ENCODE assay signal across 12 cellular contexts in the genomic region with DNA sequence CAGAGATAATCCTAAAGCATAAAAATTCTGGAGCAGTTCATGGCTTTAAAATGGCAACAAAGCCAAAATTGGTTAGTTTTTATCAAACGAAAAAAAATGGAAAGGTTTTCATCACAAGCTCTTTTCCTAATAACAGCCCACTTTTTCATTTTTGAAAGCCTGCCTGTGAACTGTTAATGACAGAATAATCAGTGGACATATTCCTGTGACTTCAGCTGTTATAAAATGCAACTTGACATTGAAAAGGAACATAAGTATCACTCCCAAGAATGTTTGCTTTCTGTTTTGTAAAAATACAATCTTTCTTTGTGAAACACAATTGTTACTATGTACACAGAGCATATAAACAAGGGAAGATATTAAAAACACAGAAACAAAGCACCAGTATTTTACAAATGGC. TPM values are rescaled to one million over a fixed set of nuclear protein-coding genes. Genes with fewer than 3 reads are reported as not detected.
A peak's percentile ranks its signal among the peaks of the same experiment; 100 is the strongest.
DNase-seq lines count a peak whose midpoint lies in the region; ATAC-seq and TF ChIP-seq lines count a peak whose summit lies in the region.
"Had no signal": no experiment of that assay in that cellular context is flagged by ENCODE, and none has a peak within 500 bp of the region (broad histone marks: within the 10 kb centered on the region; RNA-seq: fewer than 3 reads in every experiment).

No MANE protein-coding gene starts in this region.

- no peak overlapping the region for H3K4me3 ChIP-seq in Loucy (ENCODE audit: low read length, poor library complexity, severe bottlenecking)

- no peak overlapping the region for H3K9ac ChIP-seq in Loucy (ENCODE audit: low read depth, low read length, poor library complexity, severe bottlenecking)

- H3K79me2 ChIP-seq in Loucy (ENCODE audit: insufficient read depth, low read length) = no peaks in the 10 kb centered on the region

- CTCF ChIA-PET in Calu3 (lab: Charles Lee) = interaction anchor here (0.9 to 1.2 kb wide), 2 partner anchors 111 to 121 kb away, joined by 3 to 4 read pairs; no protein-coding TSS in a partner anchor
- CTCF ChIA-PET in activated B cell treated with CpG ODN at 0.5 μM for 24 hours (lab: Charles Lee) = interaction anchor here (0.9 kb wide), 1 partner anchor 18 kb away, joined by 3 read pairs; no protein-coding TSS in a partner anchor

- peaks cover 56% of the 10 kb centered on the region for H3K36me3 Mint-ChIP-seq in Calu3 (ENCODE audit: insufficient read depth, unreplicated experiment)
- H3K36me3 Mint-ChIP-seq in activated B cell treated with CpG ODN at 0.5 μM for 24 hours (ENCODE audit: low read depth) = peaks cover 20% of the 10 kb centered on the region
- H3K36me3 Mint-ChIP-seq: CD4-positive, alpha-beta memory T cell had no signal

- H3K9me2 ChIP-seq in Loucy (replicated peaks; ENCODE audit: low read depth, low read length) = no peaks in the 10 kb centered on the region

- peaks cover 8% of the 10 kb centered on the region for H3K4me1 ChIP-seq in Loucy (ENCODE audit: insufficient read depth, low read length, poor library complexity, severe bottlenecking)

- no peak overlapping the region for H3K4me3 Mint-ChIP-seq in Calu3 (ENCODE audit: low read depth, unreplicated experiment)
- H3K4me3 Mint-ChIP-seq in activated B cell treated with CpG ODN at 0.5 μM for 24 hours = no peak overlapping the region
- H3K4me3 Mint-ChIP-seq: CD4-positive, alpha-beta memory T cell had no signal

- H3K27ac Mint-ChIP-seq in Calu3 (ENCODE audit: unreplicated experiment) (peak overlapping the region; percentile 30), activated B cell treated with CpG ODN at 0.5 μM for 24 hours (peak overlapping the region; percentile 76)
- H3K27ac Mint-ChIP-seq: CD4-positive, alpha-beta memory T cell had no signal

- no peak overlapping the region for H3K4me2 ChIP-seq in Loucy (ENCODE audit: low read depth, low read length, poor library complexity, severe bottlenecking)

- H3K9me3 ChIP-seq in Loucy (ENCODE audit: insufficient read depth, low read depth, low read length) = peaks cover 5% of the 10 kb centered on the region; the same call in 1 of the 2 replicates

- no TSS peak for BruUV-seq in Calu3 (replicated peaks; lab: Mats Ljungman, UMichigan)

- peaks cover 11% of the 10 kb centered on the region for H3K9me3 Mint-ChIP-seq in Calu3 (ENCODE audit: low read depth, unreplicated experiment)
- H3K9me3 Mint-ChIP-seq in activated B cell treated with CpG ODN at 0.5 μM for 24 hours = peaks cover 14% of the 10 kb centered on the region

- H3K4me1 Mint-ChIP-seq in Calu3 (ENCODE audit: low read depth, unreplicated experiment) = peaks cover 51% of the 10 kb centered on the region
- peaks cover 49% of the 10 kb centered on the region for H3K4me1 Mint-ChIP-seq in activated B cell treated with CpG ODN at 0.5 μM for 24 hours
- H3K4me1 Mint-ChIP-seq: CD4-positive, alpha-beta memory T cell had no signal

- no peaks in the 10 kb centered on the region for H3K36me3 ChIP-seq in Loucy (ENCODE audit: insufficient read depth, low read length)

- H2AFZ ChIP-seq in Loucy (ENCODE audit: low read length) = peak overlapping the region; percentile 29; the same call in 1 of the 2 replicates

- TF ChIP-seq CTCF in Calu3 (IDR thresholded peaks at IDR 0.05; ENCODE audit: unreplicated experiment) (no peak), Loucy (conservative IDR thresholded peaks at IDR 0.05; ENCODE audit: low read length) (no peak), activated B cell treated with CpG ODN at 0.5 μM for 24 hours (IDR thresholded peaks at IDR 0.05) (no peak)

- DNase-seq in Calu3 (no peak), activated B cell treated with CpG ODN at 0.5 μM for 24 hours (no peak), myocyte (ENCODE audit: low read depth) (peak; percentile 3), NCI-H2196 (lab: John Stamatoyannopoulos, UW; ENCODE audit: unreplicated experiment) (no peak), iPS-NIHi11 (ENCODE audit: low spot score) (no peak), kidney glomerular epithelial cell (lab: John Stamatoyannopoulos, UW) (no peak)
- DNase-seq in activated CD8-positive, alpha-beta memory T cell treated with anti-CD3 and anti-CD28 coated beads, Interleukin-2, amount 50 U/mL, for 4 hours = no peak
- DNase-seq: CD4-positive, alpha-beta memory T cell; NCI-H446; NCI-H82; SHP77 treated with DMSO at 0.1 percent for 48 hours had no signal

- H4K20me1 ChIP-seq in Loucy (ENCODE audit: insufficient read depth, low read length, poor library complexity, severe bottlenecking) = no peaks in the 10 kb centered on the region

- POLR2A ChIA-PET in activated B cell treated with CpG ODN at 0.5 μM for 24 hours (lab: Charles Lee) = interaction anchor here (0.7 to 1.3 kb wide), 3 partner anchors 28 to 48 kb away, joined by 3 to 4 read pairs (median 3); no protein-coding TSS in a partner anchor

- H3K27me3 Mint-ChIP-seq in Calu3 (ENCODE audit: unreplicated experiment) = no peaks in the 10 kb centered on the region
- H3K27me3 Mint-ChIP-seq in activated B cell treated with CpG ODN at 0.5 μM for 24 hours = no peaks in the 10 kb centered on the region
- H3K27me3 Mint-ChIP-seq: CD4-positive, alpha-beta memory T cell had no signal

- intact Hi-C loops in Calu3 (cut with micrococcal nuclease; ENCODE audit: unreplicated experiment) = no loop called here
- intact Hi-C loops in activated B cell treated with CpG ODN at 0.5 μM for 24 hours (cut with micrococcal nuclease) = no loop called here

- no peak for ATAC-seq in activated B cell treated with CpG ODN at 0.5 μM for 24 hours (ENCODE audit: low read depth)

- no peaks in the 10 kb centered on the region for H3K27me3 ChIP-seq in Loucy (ENCODE audit: insufficient read depth, low read length, poor library complexity, severe bottlenecking)

- H3F3A ChIP-seq in Loucy (ENCODE audit: low read depth) = no peaks in the 10 kb centered on the region

RNA-seq across cellular contexts. Expression of gene MACC1, which starts 26.6 kb away (rescaled TPM):
- total RNA-seq in Calu3 (2022) (190 and 199 TPM in 2 replicates), activated B cell treated with CpG ODN at 0.5 μM for 24 hours (13.9 and 20.3 TPM in 2 replicates), myocyte (0.05 and 0.10 TPM in 2 replicates)
- polyA plus RNA-seq in myocyte (2012) = not detected

Comparison
In these comparisons a context has a peak if more than half of its experiments do, and no peak if none do; other contexts are left out.
1. RNA of gene MACC1, which starts 26.6 kb away (total RNA-seq): 190 to 199 TPM in Calu3 and 13.9 to 20.3 TPM in activated B cell treated with CpG ODN at 0.5 μM for 24 hours; 0.05 to 0.10 TPM in myocyte; every median in the first group is over 10 times any median in the second.